ENCODE assay signal across 10 cellular contexts in genomic region chr19:12997967-12998940, GRCh38. TPM values are rescaled to one million over a fixed set of nuclear protein-coding genes. Genes with fewer than 3 reads are reported as not detected.
A peak's percentile ranks its signal among the peaks of the same experiment; 100 is the strongest.
DNase-seq lines count a peak whose midpoint lies in the region; ATAC-seq and TF ChIP-seq lines count a peak whose summit lies in the region.
"Had no signal": no experiment of that assay in that cellular context is flagged by ENCODE, and none has a peak within 500 bp of the region (broad histone marks: within the 10 kb centered on the region; RNA-seq: fewer than 3 reads in every experiment).

No MANE protein-coding gene starts in this region.

- H3K27ac ChIP-seq in breast epithelium (peak overlapping the region; percentile 95 to 96), muscle layer of colon (ENCODE audit: low read depth, low read length) (peak overlapping the region; percentile 99), tibial artery (peak overlapping the region; percentile 88 to 99)

- CTCF ChIA-PET in activated naive CD4-positive, alpha-beta T cell treated with anti-CD3 and anti-CD28 coated beads for 36 hours (lab: Charles Lee): no interaction called here
- CTCF ChIA-PET in WTC11 (lab: Charles Lee): interaction anchor here (1.4 kb wide), 1 partner anchor 36 kb away, joined by 4 read pairs; no protein-coding TSS in a partner anchor

- POLR2A ChIA-PET in WTC11 (lab: Charles Lee): no interaction called here

- no peaks in the 10 kb centered on the region for H3K27me3 ChIP-seq in breast epithelium
- H3K27me3 ChIP-seq in muscle layer of colon (ENCODE audit: control insufficient read depth in 1 of 2, insufficient read depth in 2 of 2, low read length in 2 of 2): no peaks in the 10 kb centered on the region
- H3K27me3 ChIP-seq in tibial artery: no peaks in the 10 kb centered on the region

- no peaks in the 10 kb centered on the region for H3K36me3 ChIP-seq in breast epithelium
- H3K36me3 ChIP-seq in muscle layer of colon (ENCODE audit: insufficient read depth, low read length): peaks cover 13% of the 10 kb centered on the region
- peaks cover 0 to 12% (median 0%) of the 10 kb centered on the region in 3 donors for H3K36me3 ChIP-seq in tibial artery

- H3K4me1 ChIP-seq in breast epithelium (peaks cover 0 to 7% of the 10 kb centered on the region in 2 donors), muscle layer of colon (ENCODE audit: insufficient read depth, low read length) (peaks cover 50% of the 10 kb centered on the region), tibial artery (peaks cover 0 to 70% (median 63%) of the 10 kb centered on the region in 4 donors)

- peak overlapping the region; percentile 28 for H3K4me3 Mint-ChIP-seq in activated naive CD4-positive, alpha-beta T cell treated with anti-CD3 and anti-CD28 coated beads for 36 hours
- H3K4me3 Mint-ChIP-seq in WTC11: no peak overlapping the region
- H3K4me3 Mint-ChIP-seq in activated T-cell treated with anti-CD3 and anti-CD28 coated beads, Interleukin-2, amount 50 U/mL, for 4 hours: no peak overlapping the region
- H3K4me3 Mint-ChIP-seq: activated CD4-positive, alpha-beta T cell treated with anti-CD3 and anti-CD28 coated beads, Interleukin-2, amount 10 ng/mL, durations not matched to agents 7 days and 5 days had no signal

- DNase-seq in activated naive CD4-positive, alpha-beta T cell treated with anti-CD3 and anti-CD28 coated beads for 36 hours: no peak
- DNase-seq in activated naive CD4-positive, alpha-beta T cell treated with Interleukin-2 at 50 U/mL for 16 hours: no peak
- DNase-seq in breast epithelium (ENCODE audit: low spot score in 2 of 2) (no peak), tibial artery (no peak), posterior vena cava (ENCODE audit: low spot score) (no peak), WTC11 (ENCODE audit: low spot score) (no peak)
- DNase-seq in activated T-cell treated with anti-CD3 and anti-CD28 coated beads, Interleukin-2, amount 50 U/mL, for 4 hours: no peak
- DNase-seq: activated CD4-positive, alpha-beta T cell treated with anti-CD3 and anti-CD28 coated beads, Interleukin-2, amount 10 ng/mL, durations not matched to agents 7 days and 5 days; NCI-H2029 had no signal

- H3K9me3 ChIP-seq in breast epithelium (no peaks in the 10 kb centered on the region), muscle layer of colon (ENCODE audit: low read length) (no peaks in the 10 kb centered on the region), tibial artery (no peaks in the 10 kb centered on the region)

- H3K27me3 Mint-ChIP-seq in activated naive CD4-positive, alpha-beta T cell treated with anti-CD3 and anti-CD28 coated beads for 36 hours (ENCODE audit: low read depth): no peaks in the 10 kb centered on the region
- peaks cover 85% of the 10 kb centered on the region for H3K27me3 Mint-ChIP-seq in WTC11 (ENCODE audit: low read depth)
- peaks cover 10% of the 10 kb centered on the region for H3K27me3 Mint-ChIP-seq in activated T-cell treated with anti-CD3 and anti-CD28 coated beads, Interleukin-2, amount 50 U/mL, for 4 hours (ENCODE audit: low read depth)

- H3K4me1 Mint-ChIP-seq in activated naive CD4-positive, alpha-beta T cell treated with anti-CD3 and anti-CD28 coated beads for 36 hours (ENCODE audit: low read depth): peaks cover 9% of the 10 kb centered on the region
- peaks cover 6% of the 10 kb centered on the region for H3K4me1 Mint-ChIP-seq in WTC11
- H3K4me1 Mint-ChIP-seq in activated T-cell treated with anti-CD3 and anti-CD28 coated beads, Interleukin-2, amount 50 U/mL, for 4 hours (ENCODE audit: low read depth): peaks cover 9% of the 10 kb centered on the region

- TF ChIP-seq POLR2A in breast epithelium (IDR thresholded peaks at IDR 0.05): no peak

- H3K9me3 Mint-ChIP-seq in activated naive CD4-positive, alpha-beta T cell treated with anti-CD3 and anti-CD28 coated beads for 36 hours: no peaks in the 10 kb centered on the region
- no peaks in the 10 kb centered on the region for H3K9me3 Mint-ChIP-seq in WTC11
- no peaks in the 10 kb centered on the region for H3K9me3 Mint-ChIP-seq in activated T-cell treated with anti-CD3 and anti-CD28 coated beads, Interleukin-2, amount 50 U/mL, for 4 hours
- H3K9me3 Mint-ChIP-seq: activated CD4-positive, alpha-beta T cell treated with anti-CD3 and anti-CD28 coated beads, Interleukin-2, amount 10 ng/mL, durations not matched to agents 7 days and 5 days had no signal

- ATAC-seq in WTC11: no peak
- ATAC-seq in activated T-cell treated with anti-CD3 and anti-CD28 coated beads, Interleukin-2, amount 50 U/mL, for 4 hours: no peak

- peaks cover 3% of the 10 kb centered on the region for H3K36me3 Mint-ChIP-seq in activated naive CD4-positive, alpha-beta T cell treated with anti-CD3 and anti-CD28 coated beads for 36 hours (ENCODE audit: low read depth)
- H3K36me3 Mint-ChIP-seq in WTC11: peaks cover 3% of the 10 kb centered on the region; the same call in 1 of the 2 replicates
- no peaks in the 10 kb centered on the region for H3K36me3 Mint-ChIP-seq in activated T-cell treated with anti-CD3 and anti-CD28 coated beads, Interleukin-2, amount 50 U/mL, for 4 hours (ENCODE audit: insufficient read depth)

- peak overlapping the region; percentile 49 for H3K9ac ChIP-seq in muscle layer of colon (ENCODE audit: low read length)

- H3K27ac Mint-ChIP-seq in activated naive CD4-positive, alpha-beta T cell treated with anti-CD3 and anti-CD28 coated beads for 36 hours: no peak overlapping the region
- H3K27ac Mint-ChIP-seq in WTC11: no peak overlapping the region
- H3K27ac Mint-ChIP-seq: activated CD4-positive, alpha-beta T cell treated with anti-CD3 and anti-CD28 coated beads, Interleukin-2, amount 10 ng/mL, durations not matched to agents 7 days and 5 days had no signal

- TF ChIP-seq CTCF in breast epithelium (IDR thresholded peaks at IDR 0.05) (no peak), tibial artery (IDR thresholded peaks at IDR 0.05) (no peak), WTC11 (IDR thresholded peaks at IDR 0.05) (no peak)

- H3K4me3 ChIP-seq in breast epithelium: peak overlapping the region; percentile 74 to 83 (median 81)
- peak overlapping the region in 1 of 2 donors; percentile 85 for H3K4me3 ChIP-seq in muscle layer of colon (ENCODE audit: low read depth in 1 of 2, low read length in 2 of 2)
- H3K4me3 ChIP-seq in tibial artery: peak overlapping the region; percentile 67 to 85

- intact Hi-C loops in activated naive CD4-positive, alpha-beta T cell treated with anti-CD3 and anti-CD28 coated beads for 36 hours (cut with micrococcal nuclease): no loop called here
- intact Hi-C loops in breast epithelium (cut with DNase I; ENCODE audit: low total_unique reads): no loop called here
- intact Hi-C loops in tibial artery (cut with DNase I; ENCODE audit: low total_unique reads): loop anchor here (5.0 kb wide), 2 partner anchors 39 to 64 kb away; no protein-coding TSS in a partner anchor
- intact Hi-C loops in posterior vena cava (cut with DNase I): loop anchor here in 1 of 2 donors (5.0 kb wide), 1 partner anchor 94 kb away; no protein-coding TSS in a partner anchor

TF ChIP-seq in WTC11, 78 proteins besides CTCF, POLR2A, EP300 and RAD21 (continues in another document):
- TF ChIP-seq RORB (CRISPR knock-in tag; IDR thresholded peaks at IDR 0.05): no peak
- TF ChIP-seq NFATC4 (CRISPR knock-in tag; IDR thresholded peaks at IDR 0.05): no peak
- no peak for TF ChIP-seq ZNF232 (CRISPR knock-in tag; IDR thresholded peaks at IDR 0.05)
- TF ChIP-seq HMGA2 (CRISPR knock-in tag; IDR thresholded peaks at IDR 0.05): no peak
- TF ChIP-seq ZMAT4 (CRISPR knock-in tag; IDR thresholded peaks at IDR 0.05): no peak
- no peak for TF ChIP-seq CREM (CRISPR knock-in tag; IDR thresholded peaks at IDR 0.05)
- TF ChIP-seq ZNF219 (CRISPR knock-in tag; IDR thresholded peaks at IDR 0.05; ENCODE audit: borderline replicate concordance): no peak
- no peak for TF ChIP-seq ATF1 (CRISPR knock-in tag; IDR thresholded peaks at IDR 0.05)

RNA-seq across cellular contexts. Expression of gene NFIX, which starts 3.0 kb away (rescaled TPM):
- total RNA-seq in activated naive CD4-positive, alpha-beta T cell treated with anti-CD3 and anti-CD28 coated beads for 36 hours: 1 to 10 TPM; 6.2 to 6.4 TPM
- 10 to 100 TPM; 43.6 to 53.9 (median 52.8) TPM for total RNA-seq in breast epithelium
- 100 to 1,000 TPM; 242 to 327 TPM for total RNA-seq in posterior vena cava
- 0.44 to 1.5 TPM (median 1.4 TPM) in 3 replicates for total RNA-seq in WTC11 (2021)
- 10 to 100 TPM; 11.1 to 20.4 (median 16.1) TPM for total RNA-seq in activated T-cell treated with anti-CD3 and anti-CD28 coated beads, Interleukin-2, amount 50 U/mL, for 4 hours

RNA-seq across cellular contexts. Expression of gene DAND5, which starts 28.9 kb away (rescaled TPM):
- total RNA-seq in activated naive CD4-positive, alpha-beta T cell treated with anti-CD3 and anti-CD28 coated beads for 36 hours: not detected
- total RNA-seq in breast epithelium (not detected), posterior vena cava (not detected), WTC11 (2021) (0.18 to 0.23 TPM (median 0.22 TPM) in 3 replicates)
- total RNA-seq in activated T-cell treated with anti-CD3 and anti-CD28 coated beads, Interleukin-2, amount 50 U/mL, for 4 hours: not detected

RNA-seq across cellular contexts. Expression of gene GADD45GIP1, which starts 41.2 kb away (rescaled TPM):
- total RNA-seq in activated naive CD4-positive, alpha-beta T cell treated with anti-CD3 and anti-CD28 coated beads for 36 hours: 10 to 100 TPM; 27.4 to 28.6 TPM
- total RNA-seq in breast epithelium: 10 to 100 TPM; 30.3 to 44.2 (median 31.5) TPM
- 10 to 100 TPM; 18.1 to 20.7 TPM for total RNA-seq in posterior vena cava
- 54.4 to 57.9 TPM (median 56.1 TPM) in 3 replicates for total RNA-seq in WTC11 (2021)
- 10 to 100 TPM; 60.5 to 65.2 (median 61.8) TPM for total RNA-seq in activated T-cell treated with anti-CD3 and anti-CD28 coated beads, Interleukin-2, amount 50 U/mL, for 4 hours

RNA-seq across cellular contexts. Expression of gene RAD23A, which starts 52.6 kb away (rescaled TPM):
- 100 to 1,000 TPM; 219 to 223 TPM for total RNA-seq in activated naive CD4-positive, alpha-beta T cell treated with anti-CD3 and anti-CD28 coated beads for 36 hours
- total RNA-seq in breast epithelium (10 to 100 TPM; 65.9 to 84.3 (median 66.5) TPM), posterior vena cava (100 to 1,000 TPM in 1 of 2 donors, 10 to 100 TPM in 1; 90.9 to 124 TPM), WTC11 (2021) (84.3 to 96.6 TPM (median 96.2 TPM) in 3 replicates)
- 100 to 1,000 TPM; 256 to 265 (median 264) TPM for total RNA-seq in activated T-cell treated with anti-CD3 and anti-CD28 coated beads, Interleukin-2, amount 50 U/mL, for 4 hours

RNA-seq across cellular contexts. Expression of gene CALR, which starts 59.8 kb away (rescaled TPM):
- total RNA-seq in activated naive CD4-positive, alpha-beta T cell treated with anti-CD3 and anti-CD28 coated beads for 36 hours: 100 to 1,000 TPM; 407 to 431 TPM
- 100 to 1,000 TPM; 301 to 410 (median 305) TPM for total RNA-seq in breast epithelium
- total RNA-seq in posterior vena cava: 100 to 1,000 TPM; 629 to 855 TPM
- total RNA-seq in WTC11 (2021): 977 to 1,088 TPM (median 978 TPM) in 3 replicates
- total RNA-seq in activated T-cell treated with anti-CD3 and anti-CD28 coated beads, Interleukin-2, amount 50 U/mL, for 4 hours: 1,000 to 10,000 TPM; 1,489 to 1,621 (median 1,575) TPM

Comparison
In these comparisons a context has a peak if more than half of its experiments do, and no peak if none do; other contexts are left out.
1. RNA of gene NFIX, which starts 3.0 kb away (total RNA-seq): 242 to 327 TPM in posterior vena cava; 43.6 to 53.9 TPM in breast epithelium, 11.1 to 20.4 TPM in activated T-cell treated with anti-CD3 and anti-CD28 coated beads, Interleukin-2, amount 50 U/mL, for 4 hours, 6.2 to 6.4 TPM in activated naive CD4-positive, alpha-beta T cell treated with anti-CD3 and anti-CD28 coated beads for 36 hours and 0.44 to 1.5 TPM in WTC11; every median in the first group is over 4 times any median in the second.
2. Peak in every context shown above with its lines, with median percentiles within 50 percentile points of each other: H3K27ac ChIP-seq.